Comparison of ENCODE assay signal across 10 cellular contexts in the genomic region with DNA sequence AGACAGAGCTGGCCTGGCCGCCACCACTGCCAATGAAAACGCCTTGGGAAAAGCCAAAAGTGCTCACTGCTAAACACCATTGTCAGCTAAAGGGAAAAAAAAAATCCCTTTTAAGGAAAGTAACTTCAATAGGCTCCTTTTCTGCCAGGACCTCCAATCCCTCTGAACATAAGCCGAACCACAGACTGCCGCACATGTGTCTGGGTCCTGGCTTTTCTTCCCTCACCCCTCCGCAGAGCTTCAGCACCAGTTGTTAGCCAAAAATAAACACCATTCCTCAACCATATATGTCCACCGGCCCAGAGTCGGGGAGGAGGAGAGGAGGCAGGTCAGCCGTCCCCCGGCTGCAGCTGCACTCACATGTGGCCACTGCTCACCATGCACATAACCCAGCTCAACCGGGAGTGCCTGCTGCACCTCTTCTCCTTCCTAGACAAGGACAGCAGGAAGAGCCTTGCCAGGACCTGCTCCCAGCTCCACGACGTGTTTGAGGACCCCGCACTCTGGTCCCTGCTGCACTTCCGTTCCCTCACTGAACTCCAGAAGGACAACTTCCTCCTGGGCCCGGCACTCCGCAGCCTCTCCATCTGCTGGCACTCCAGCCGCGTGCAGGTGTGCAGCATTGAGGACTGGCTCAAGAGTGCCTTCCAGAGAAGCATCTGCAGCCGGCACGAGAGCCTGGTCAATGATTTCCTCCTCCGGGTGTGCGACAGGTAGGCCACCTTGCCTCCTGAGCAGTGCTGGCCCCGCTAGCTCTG. TPM values are rescaled to one million over a fixed set of nuclear protein-coding genes. Genes with fewer than 3 reads are reported as not detected.
DNase-seq lines count a peak whose midpoint lies in the region; ATAC-seq and TF ChIP-seq lines count a peak whose summit lies in the region.
"Had no signal": no experiment of that assay in that cellular context is flagged by ENCODE, and none has a peak within 500 bp of the region (broad histone marks: within the 10 kb centered on the region; RNA-seq: fewer than 3 reads in every experiment).

A gene with protein sequence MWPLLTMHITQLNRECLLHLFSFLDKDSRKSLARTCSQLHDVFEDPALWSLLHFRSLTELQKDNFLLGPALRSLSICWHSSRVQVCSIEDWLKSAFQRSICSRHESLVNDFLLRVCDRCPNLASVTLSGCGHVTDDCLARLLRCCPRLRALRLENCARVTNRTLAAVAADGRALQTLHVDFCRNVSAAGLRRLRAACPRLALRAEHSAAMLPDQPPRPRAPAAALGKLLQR (plus strand): TSS at position 355 of the 758 bp plus-strand sequence. CDS start 6 bp downstream, at position 361.

- peaks cover 28% of the 10 kb centered on the region for H3K36me3 Mint-ChIP-seq in activated CD4-positive, alpha-beta T cell treated with anti-CD3 and anti-CD28 coated beads for 36 hours (ENCODE audit: low read depth)

- no peaks in the 10 kb centered on the region for H3K27me3 Mint-ChIP-seq in activated CD4-positive, alpha-beta T cell treated with anti-CD3 and anti-CD28 coated beads for 36 hours

- no peaks in the 10 kb centered on the region for H3K36me3 ChIP-seq in thyroid gland

- no peaks in the 10 kb centered on the region for H3K9me3 ChIP-seq in thyroid gland
- H3K9me3 ChIP-seq: body of pancreas had no signal

- no peak for ATAC-seq in activated CD4-positive, alpha-beta T cell treated with anti-CD3 and anti-CD28 coated beads for 36 hours
- ATAC-seq: body of pancreas had no signal

- H3K4me3 ChIP-seq in thyroid gland (replicated peaks in 1 of 3): no peak within 1 kb of the TSS
- H3K4me3 ChIP-seq: body of pancreas had no signal

- no peaks in the 10 kb centered on the region for H3K27me3 ChIP-seq in thyroid gland
- H3K27me3 ChIP-seq: body of pancreas had no signal

- H3K4me3 Mint-ChIP-seq in activated CD4-positive, alpha-beta T cell treated with anti-CD3 and anti-CD28 coated beads for 36 hours: no peak within 1 kb of the TSS

- DNase-seq in activated CD4-positive, alpha-beta T cell treated with anti-CD3 and anti-CD28 coated beads for 36 hours: no peak
- no peak for DNase-seq in activated CD4-positive, alpha-beta T cell treated with anti-CD3 and anti-CD28 coated beads for 48 hours
- peak; percentile 52 for DNase-seq in medulla oblongata (ENCODE audit: extremely low spot score)
- peak in 1 of 2 donors; percentile 41 for DNase-seq in thyroid gland
- DNase-seq in stimulated activated CD4-positive, alpha-beta T cell treated with anti-CD3 and anti-CD28 coated beads, Interleukin-2, amount 100 ng/mL, for 48 hours: no peak
- DNase-seq in cortex of kidney (lab: John Stamatoyannopoulos, UW): no peak
- no peak for DNase-seq in dermis blood vessel endothelial cell

- H3K9me3 Mint-ChIP-seq in activated CD4-positive, alpha-beta T cell treated with anti-CD3 and anti-CD28 coated beads for 36 hours (ENCODE audit: low read depth): no peaks in the 10 kb centered on the region

- peaks cover 64% of the 10 kb centered on the region for H3K4me1 Mint-ChIP-seq in activated CD4-positive, alpha-beta T cell treated with anti-CD3 and anti-CD28 coated beads for 36 hours

- CTCF ChIA-PET in activated CD4-positive, alpha-beta T cell treated with anti-CD3 and anti-CD28 coated beads for 36 hours (lab: Charles Lee): interaction anchor here (0.6 to 2.9 kb wide), 8 partner anchors 8 to 528 kb away, joined by 3 to 10 read pairs (median 4); partner anchors contain the start of gene USP3

- 54 to 55% methylated on average over 22 to 23 of the region's 23 CpGs for WGBS in thyroid gland, 2 donors

- POLR2A ChIA-PET in activated CD4-positive, alpha-beta T cell treated with anti-CD3 and anti-CD28 coated beads for 36 hours (lab: Charles Lee): interaction anchor here (0.8 kb wide), 1 partner anchor 87 kb away, joined by 3 read pairs; no protein-coding TSS in a partner anchor

- peak within 1 kb of the TSS; percentile 49 for H3K27ac Mint-ChIP-seq in activated CD4-positive, alpha-beta T cell treated with anti-CD3 and anti-CD28 coated beads for 36 hours

- TF ChIP-seq POLR2A in thyroid gland (IDR thresholded peaks at IDR 0.05): no peak

- peak within 1 kb of the TSS; percentile 6 for H3K27ac ChIP-seq in angular gyrus (ENCODE audit: low read depth, low read length)
- peak within 1 kb of the TSS; percentile 32 to 83 (median 54) for H3K27ac ChIP-seq in thyroid gland

- TF ChIP-seq CTCF in thyroid gland (IDR thresholded peaks at IDR 0.05): no peak

- intact Hi-C loops in activated CD4-positive, alpha-beta T cell treated with anti-CD3 and anti-CD28 coated beads for 36 hours (cut with DNase I, micrococcal nuclease): no loop called here
- intact Hi-C loops in thyroid gland (cut with DNase I): loop anchor here (5.0 kb wide), 1 partner anchor 95 kb away; the partner anchor contains the start of gene USP3

- H3K4me1 ChIP-seq in thyroid gland: peaks cover 32 to 61% of the 10 kb centered on the region in 2 donors

RNA-seq across cellular contexts. Expression of the gene that starts here (rescaled TPM):
- total RNA-seq in activated CD4-positive, alpha-beta T cell treated with anti-CD3 and anti-CD28 coated beads for 36 hours: under 1 TPM; 0.61 to 0.69 TPM
- total RNA-seq in thyroid gland (1 to 10 TPM in 3 of 4 donors, under 1 TPM in 1; 0.92 to 3.8 (median 2.3) TPM), dermis blood vessel endothelial cell (0.09 TPM in 1 of 2 replicates, not detected in the other)
- total RNA-seq: body of pancreas, NCI-H460 had no signal
